Comparison of ENCODE assay signal across 21 cellular contexts in genomic region chr1:50591598-50591997, GRCh38.
"Had no signal": no experiment of that assay in that cellular context is flagged by ENCODE, and none has a peak within 500 bp of the region (broad histone marks: within the 10 kb centered on the region; RNA-seq: fewer than 3 reads in every experiment).

No MANE protein-coding gene starts in this region.

- H3K36me3 ChIP-seq: cardiac muscle cell had no signal

- H3K4me3 ChIP-seq: ascending aorta, cardiac muscle cell, Peyer's patch, SJCRH30 had no signal

- H3K9me3 ChIP-seq: ascending aorta, Peyer's patch, SJCRH30 had no signal

- H3K27me3 ChIP-seq: ascending aorta, cardiac muscle cell, Peyer's patch, SJCRH30 had no signal

- ATAC-seq: activated CD4-positive, CD25-positive, alpha-beta regulatory T cell treated with anti-CD3 and anti-CD28 coated beads, Interleukin-2, amount 50 U/mL, for 24 hours; activated CD8-positive, alpha-beta T cell treated with anti-CD3 and anti-CD28 coated beads, Interleukin-2, amount 10 ng/mL, durations not matched to agents 7 days and 5 days had no signal

- H3K4me1 ChIP-seq: ascending aorta, Peyer's patch, SJCRH30 had no signal

- H3K27ac ChIP-seq: ascending aorta, cardiac muscle cell, Peyer's patch, RWPE1, SJCRH30 had no signal

- DNase-seq: activated CD4-positive, alpha-beta T cell treated with anti-CD3 and anti-CD28 coated beads for 48 hours; activated CD4-positive, alpha-beta T cell treated with anti-CD3 and anti-CD28 coated beads, Interleukin-2, amount 50 U/mL, for 4 hours; activated CD8-positive, alpha-beta memory T cell treated with anti-CD3 and anti-CD28 coated beads, Interleukin-2, amount 50 U/mL, for 48 hours; activated CD8-positive, alpha-beta T cell treated with anti-CD3 and anti-CD28 coated beads, Interleukin-2, amount 10 ng/mL, durations not matched to agents 7 days and 5 days; activated effector memory CD4-positive, alpha-beta T cell treated with Interleukin-2 at 50 U/mL for 16 hours; activated naive CD4-positive, alpha-beta T cell; activated T-cell treated with anti-CD3 and anti-CD28 coated beads, Interleukin-2, amount 50 U/mL, for 1 hour; amniotic stem cell; NCI-H1048; NCI-H1436; NCI-H1694 treated with DMSO at 0.1 percent for 48 hours; NCI-H2029 treated with DMSO at 0.1 percent for 48 hours; NCI-H446; NCI-H524; Peyer's patch; Right ventricle myocardium superior; SJCRH30 had no signal
